ENCODE assay signal across 2 cellular contexts in genomic region chr19:10020851-10021250, GRCh38.
TF ChIP-seq lines count a peak whose summit lies in the region.

No MANE protein-coding gene starts in this region.

TF ChIP-seq in HepG2, 621 proteins besides CTCF, POLR2A, EP300 and RAD21:
- TF ChIP-seq TERF1 (CRISPR knock-in tag; IDR thresholded peaks at IDR 0.05): no peak
- peak; percentile 48; the same call in 1 of the 2 replicates for TF ChIP-seq ZNF121 (CRISPR knock-in tag; IDR thresholded peaks at IDR 0.05)

TF ChIP-seq in K562, 482 proteins besides CTCF, POLR2A, EP300 and RAD21:
- TF ChIP-seq SREBF1 (IDR thresholded peaks at IDR 0.05; ENCODE audit: borderline replicate concordance, low read depth, low read length): no peak
- TF ChIP-seq ZNF121 (CRISPR knock-in tag; conservative IDR thresholded peaks at IDR 0.05): peak; percentile 82
TF ChIP-seq in K562: peak in this region for 1.
